ENCODE assay signal across 35 cellular contexts in the genomic region with DNA sequence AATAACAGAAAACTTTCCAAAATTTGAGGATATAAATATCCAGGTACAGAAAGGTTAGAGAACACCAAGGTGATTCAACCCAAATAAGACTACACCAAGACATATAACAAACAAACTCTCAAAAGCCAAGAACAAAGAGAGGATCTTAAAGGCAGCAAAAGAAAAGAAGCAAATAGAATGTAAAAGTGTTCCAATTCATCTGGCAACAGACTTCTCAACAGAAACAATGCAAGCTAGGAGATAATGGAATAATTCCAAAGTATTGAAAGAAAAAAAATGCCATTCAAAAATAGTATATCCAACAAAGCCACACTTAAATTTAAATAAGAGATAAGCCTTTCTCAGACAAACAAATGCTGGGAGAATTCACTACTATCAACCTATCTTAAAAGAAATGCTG.
DNase-seq lines count a peak whose midpoint lies in the region; ATAC-seq, FAIRE-seq and TF ChIP-seq lines count a peak whose summit lies in the region.
"Had no signal": no experiment of that assay in that cellular context is flagged by ENCODE, and none has a peak within 500 bp of the region (broad histone marks: within the 10 kb centered on the region; RNA-seq: fewer than 3 reads in every experiment).

No MANE protein-coding gene starts in this region.

- POLR2A ChIA-PET in WTC11 (lab: Charles Lee) (no interaction called here), K562 (lab: Yijun Ruan, JAX) (no interaction called here), H1 (lab: Charles Lee; ENCODE audit: partially characterized antibody) (no interaction called here)
- POLR2A ChIA-PET in naive thymus-derived CD4-positive, alpha-beta T cell (lab: Charles Lee) = no interaction called here

- no peak overlapping the region for H2BK12ac ChIP-seq in H1 (ENCODE audit: low read depth, low read length)

- TF ChIP-seq POLR2A in K562 (conservative IDR thresholded peaks at IDR 0.05) = no peak
- TF ChIP-seq POLR2A in H1 (IDR thresholded peaks at IDR 0.05; ENCODE audit: control extremely low read depth in 1 of 2, low read depth in 2 of 2, low read length in 2 of 2) = no peak
- no peak for TF ChIP-seq POLR2A in Peyer's patch (IDR thresholded peaks at IDR 0.05)

- no peaks in the 10 kb centered on the region for H3K9me1 ChIP-seq in K562 (ENCODE audit: control insufficient read depth, insufficient read depth, low read length)

- DNase-seq in WTC11 (ENCODE audit: low spot score) (no peak), K562 (ENCODE audit: extremely low read depth in 1 of 4, low spot score in 3 of 4) (no peak), H1 (ENCODE audit: low read depth in 1 of 2, low spot score in 2 of 2) (no peak), UCSD-AML1 (lab: John Stamatoyannopoulos, UW; ENCODE audit: unreplicated experiment) (no peak), Peyer's patch (no peak)
- no peak for DNase-seq in naive thymus-derived CD4-positive, alpha-beta T cell
- DNase-seq: 8988T; ACHN; AML-193; BE2C; C1 segment of cervical spinal cord; Caco-2; Calu3; CD4-positive, alpha-beta memory T cell; CD4-positive, alpha-beta T cell; CD4-positive, CD25-positive, alpha-beta regulatory T cell; CD8-positive, alpha-beta memory T cell; CD8-positive, alpha-beta T cell; COR-L47; DMS 273 treated with DMSO at 0.1 percent for 48 hours; DMS153; DMS53; DMS79; DMS79 treated with DMSO at 0.1 percent for 48 hours; DND-41; EL had no signal

- H2BK15ac ChIP-seq in H1 (ENCODE audit: low read length) = no peak overlapping the region

- H4K5ac ChIP-seq in H1 (ENCODE audit: insufficient read length, low read depth, low read length) = no peak overlapping the region

- CTCF ChIA-PET in WTC11 (lab: Charles Lee) = no interaction called here
- CTCF ChIA-PET in K562 (lab: Yijun Ruan, JAX; ENCODE audit: low intra/inter-chr PET ratio) = no interaction called here
- CTCF ChIA-PET in H1 (lab: Charles Lee; ENCODE audit: partially characterized antibody) = interaction anchor here (1.0 to 1.2 kb wide), 2 partner anchors 63 to 816 kb away, joined by 3 read pairs; no protein-coding TSS in a partner anchor
- CTCF ChIA-PET in naive thymus-derived CD4-positive, alpha-beta T cell (lab: Charles Lee) = no interaction called here

- H2BK20ac ChIP-seq in H1 (ENCODE audit: low read length) = no peak overlapping the region

- no peak for TF ChIP-seq CTCF in WTC11 (IDR thresholded peaks at IDR 0.05)
- TF ChIP-seq CTCF in K562 (IDR thresholded peaks at IDR 0.05 in 2 of 3, conservative IDR thresholded peaks at IDR 0.05 in 1 of 3; ENCODE audit: insufficient read depth in 2 of 3, low read depth in 1 of 3, low read length in 3 of 3) = no peak
- TF ChIP-seq CTCF in H1 (IDR thresholded peaks at IDR 0.05; ENCODE audit: control extremely low read depth in 1 of 3, insufficient read depth in 1 of 3, low read depth in 1 of 3, low read length in 3 of 3) = no peak
- TF ChIP-seq CTCF in Peyer's patch (IDR thresholded peaks at IDR 0.05) = no peak

- no peaks in the 10 kb centered on the region for H3K36me3 ChIP-seq in K562 (ENCODE audit: control insufficient read depth, insufficient read depth, low read length)
- H3K36me3 ChIP-seq in H1 (ENCODE audit: control insufficient read depth in 2 of 4, insufficient read depth in 4 of 4, low read length in 3 of 4) = no peaks in the 10 kb centered on the region
- H3K36me3 ChIP-seq in Peyer's patch = no peaks in the 10 kb centered on the region
- no peaks in the 10 kb centered on the region for H3K36me3 ChIP-seq in naive thymus-derived CD4-positive, alpha-beta T cell (ENCODE audit: control insufficient read depth in 2 of 3, insufficient read depth in 3 of 3, low read length in 3 of 3)
- H3K36me3 ChIP-seq: BE2C; BLaER1; BLaER1 treated with 17β-estradiol and CSF1 and Interleukin-3, amounts not matched to agents 10 nM and 100 nM had no signal

- H2BK5ac ChIP-seq in H1 (ENCODE audit: low read depth, low read length) = no peak overlapping the region

- no peak overlapping the region for H3K23ac ChIP-seq in H1 (ENCODE audit: insufficient read length)

- no peak for FAIRE-seq in K562 (lab: Jason Lieb, UNC)
- peak; percentile 48 for FAIRE-seq in H1 (lab: Jason Lieb, UNC)
- FAIRE-seq: A204.1, A549, D721Med had no signal

- H4K91ac ChIP-seq in H1 (replicated peaks; ENCODE audit: insufficient read length, low read length) = no peak overlapping the region

- H4K8ac ChIP-seq in H1 (ENCODE audit: extremely low read depth, insufficient read depth, low read length) = no peak overlapping the region

- H3K9me3 ChIP-seq in K562 (replicated peaks; ENCODE audit: control insufficient read depth, insufficient read depth, low read depth, low read length) = no peaks in the 10 kb centered on the region; the same call in 1 of the 2 replicates
- H3K9me3 ChIP-seq in H1 (ENCODE audit: insufficient read depth in 2 of 2, low read depth in 1 of 2, low read length in 1 of 2) = peaks cover 12 to 15% of the 10 kb centered on the region in 2 experiments
- H3K9me3 ChIP-seq in Peyer's patch = no peaks in the 10 kb centered on the region
- no peaks in the 10 kb centered on the region for H3K9me3 ChIP-seq in naive thymus-derived CD4-positive, alpha-beta T cell (ENCODE audit: control insufficient read depth in 2 of 3, low read length in 3 of 3)
- H3K9me3 ChIP-seq: BE2C had no signal

- no peak overlapping the region for H3K4ac ChIP-seq in H1 (replicated peaks; ENCODE audit: insufficient read length, low read depth, low read length)

- BruUV-seq in K562 (replicated peaks; lab: Mats Ljungman, UMichigan) = no TSS peak

- no peak overlapping the region for H3K14ac ChIP-seq in H1 (ENCODE audit: insufficient read length)

- H3K23me2 ChIP-seq in H1 (ENCODE audit: low read depth, low read length) = no peaks in the 10 kb centered on the region

- H3K27ac ChIP-seq in K562 (ENCODE audit: extremely low read depth, low read depth, low read length) = no peak overlapping the region
- no peak overlapping the region for H3K27ac ChIP-seq in H1 (ENCODE audit: low read depth, low read length)
- H3K27ac ChIP-seq in Peyer's patch = no peak overlapping the region
- no peak overlapping the region for H3K27ac ChIP-seq in naive thymus-derived CD4-positive, alpha-beta T cell (ENCODE audit: low read depth, low read length)
- H3K27ac ChIP-seq: 22Rv1; A549; BLaER1; BLaER1 treated with 17β-estradiol and CSF1 and Interleukin-3, amounts not matched to agents 10 nM and 100 nM; C4-2B had no signal

- no peak overlapping the region for H3K4me3 Mint-ChIP-seq in WTC11
- no peak overlapping the region for H3K4me3 Mint-ChIP-seq in naive thymus-derived CD4-positive, alpha-beta T cell
- H3K4me3 Mint-ChIP-seq: B cell; CD14-positive monocyte; CD4-positive, alpha-beta memory T cell; CD4-positive, alpha-beta T cell; CD4-positive, CD25-positive, alpha-beta regulatory T cell; CD8-positive, alpha-beta memory T cell; CD8-positive, alpha-beta T cell had no signal

- peaks cover 49% of the 10 kb centered on the region for H3K36me3 Mint-ChIP-seq in WTC11
- H3K36me3 Mint-ChIP-seq in naive thymus-derived CD4-positive, alpha-beta T cell = peaks cover 0 to 7% (median 0%) of the 10 kb centered on the region in 5 donors
- H3K36me3 Mint-ChIP-seq: CD14-positive monocyte; CD4-positive, alpha-beta memory T cell; CD4-positive, CD25-positive, alpha-beta regulatory T cell; CD8-positive, alpha-beta memory T cell; CD8-positive, alpha-beta T cell had no signal

- H2AFZ ChIP-seq in K562 (ENCODE audit: low read depth, low read length) = no peak overlapping the region
- H2AFZ ChIP-seq in H1 (ENCODE audit: low read length) = no peak overlapping the region

- H3K4me1 ChIP-seq in K562 (replicated peaks in 1 of 2; ENCODE audit: control insufficient read depth in 2 of 2, insufficient read depth in 2 of 2, low read length in 2 of 2) = no peaks in the 10 kb centered on the region
- no peaks in the 10 kb centered on the region for H3K4me1 ChIP-seq in H1 (replicated peaks in 1 of 4; ENCODE audit: control insufficient read depth in 3 of 4, insufficient read depth in 4 of 4, low read length in 3 of 4)
- H3K4me1 ChIP-seq in Peyer's patch = no peaks in the 10 kb centered on the region
- H3K4me1 ChIP-seq in naive thymus-derived CD4-positive, alpha-beta T cell (ENCODE audit: control insufficient read depth in 2 of 2, insufficient read depth in 2 of 2, low read length in 2 of 2) = no peaks in the 10 kb centered on the region
- H3K4me1 ChIP-seq: A549; BE2C; BLaER1; BLaER1 treated with 17β-estradiol and CSF1 and Interleukin-3, amounts not matched to agents 10 nM and 100 nM; Caco-2 had no signal

- no peaks in the 10 kb centered on the region for H3K79me2 ChIP-seq in K562 (ENCODE audit: control insufficient read depth, insufficient read depth, low read length)
- no peaks in the 10 kb centered on the region for H3K79me2 ChIP-seq in H1 (ENCODE audit: control insufficient read depth in 1 of 2, insufficient read depth in 2 of 2, low read length in 2 of 2)

- H3K9ac ChIP-seq in K562 (ENCODE audit: insufficient read depth in 1 of 2, low read depth in 2 of 2, low read length in 2 of 2) (no peak overlapping the region), H1 (replicated peaks in 1 of 4; ENCODE audit: extremely low read depth in 1 of 4, low read depth in 3 of 4, low read length in 3 of 4) (no peak overlapping the region)
- H3K9ac ChIP-seq: BLaER1; BLaER1 treated with 17β-estradiol and CSF1 and Interleukin-3, amounts not matched to agents 10 nM and 100 nM had no signal

- no peak overlapping the region for H3K4me2 ChIP-seq in K562 (ENCODE audit: insufficient read depth, low read length)
- H3K4me2 ChIP-seq in H1 (ENCODE audit: insufficient read depth in 1 of 2, low read depth in 2 of 2, low read length in 2 of 2) = no peak overlapping the region
- H3K4me2 ChIP-seq: A549; BLaER1; BLaER1 treated with 17β-estradiol and CSF1 and Interleukin-3, amounts not matched to agents 10 nM and 100 nM had no signal

- H2BK120ac ChIP-seq in H1 (replicated peaks; ENCODE audit: low read depth, low read length) = no peak overlapping the region

- H3K4me1 Mint-ChIP-seq in WTC11 = no peaks in the 10 kb centered on the region
- H3K4me1 Mint-ChIP-seq in naive thymus-derived CD4-positive, alpha-beta T cell = no peaks in the 10 kb centered on the region
- H3K4me1 Mint-ChIP-seq: B cell; CD14-positive monocyte; CD4-positive, alpha-beta memory T cell; CD4-positive, CD25-positive, alpha-beta regulatory T cell; CD8-positive, alpha-beta memory T cell had no signal

- H3K27me3 ChIP-seq in K562 (ENCODE audit: control insufficient read depth in 2 of 2, insufficient read depth in 2 of 2, low read length in 2 of 2) = no peaks in the 10 kb centered on the region
- no peaks in the 10 kb centered on the region for H3K27me3 ChIP-seq in H1 (replicated peaks in 1 of 4; ENCODE audit: control insufficient read depth in 3 of 4, extremely low read depth in 1 of 4, insufficient read depth in 3 of 4, low read length in 3 of 4)
- H3K27me3 ChIP-seq in Peyer's patch = no peaks in the 10 kb centered on the region
- no peaks in the 10 kb centered on the region for H3K27me3 ChIP-seq in naive thymus-derived CD4-positive, alpha-beta T cell (ENCODE audit: control insufficient read depth in 2 of 2, insufficient read depth in 2 of 2, low read length in 2 of 2)
- H3K27me3 ChIP-seq: BE2C; BLaER1; BLaER1 treated with 17β-estradiol and CSF1 and Interleukin-3, amounts not matched to agents 10 nM and 100 nM had no signal

- in situ Hi-C loops in K562 (cut with MboI) = no loop called here

- H3K27me3 Mint-ChIP-seq in WTC11 (ENCODE audit: low read depth) = peaks cover 6% of the 10 kb centered on the region
- no peaks in the 10 kb centered on the region for H3K27me3 Mint-ChIP-seq in naive thymus-derived CD4-positive, alpha-beta T cell
- H3K27me3 Mint-ChIP-seq: B cell; CD4-positive, alpha-beta memory T cell; CD4-positive, alpha-beta T cell; CD4-positive, CD25-positive, alpha-beta regulatory T cell; CD8-positive, alpha-beta memory T cell had no signal

- no peaks in the 10 kb centered on the region for H4K20me1 ChIP-seq in K562 (replicated peaks; ENCODE audit: control insufficient read depth, insufficient read depth, low read length)
- H4K20me1 ChIP-seq in H1 (replicated peaks in 1 of 2; ENCODE audit: control insufficient read depth in 1 of 2, insufficient read depth in 2 of 2, low read length in 2 of 2) = no peaks in the 10 kb centered on the region
- H4K20me1 ChIP-seq: BLaER1; BLaER1 treated with 17β-estradiol and CSF1 and Interleukin-3, amounts not matched to agents 10 nM and 100 nM had no signal

- intact Hi-C loops in K562 (cut with micrococcal nuclease) = no loop called here
- intact Hi-C loops in naive thymus-derived CD4-positive, alpha-beta T cell (cut with micrococcal nuclease) = no loop called here

- H3K18ac ChIP-seq in H1 (ENCODE audit: extremely low read depth, low read length) = no peak overlapping the region

- H2AK5ac ChIP-seq in H1 (ENCODE audit: low read depth, low read length) = no peak overlapping the region

- peaks cover 53% of the 10 kb centered on the region for H3K9me3 Mint-ChIP-seq in WTC11
- peaks cover 3 to 33% (median 12%) of the 10 kb centered on the region in 11 donors for H3K9me3 Mint-ChIP-seq in naive thymus-derived CD4-positive, alpha-beta T cell

- ATAC-seq in WTC11 (no peak), K562 (no peak)
- ATAC-seq in naive thymus-derived CD4-positive, alpha-beta T cell = no peak
- ATAC-seq: A549; CD8-positive, alpha-beta T cell had no signal

- H3K79me1 ChIP-seq in H1 (ENCODE audit: low read depth, low read length) = no peaks in the 10 kb centered on the region

- TF ChIP-seq RAD21 in K562 (CRISPR knock-in tag; conservative IDR thresholded peaks at IDR 0.05 in 1 of 2, IDR thresholded peaks at IDR 0.05 in 1 of 2) (no peak), H1 (IDR thresholded peaks at IDR 0.05 in 1 of 2, conservative IDR thresholded peaks at IDR 0.05 in 1 of 2; ENCODE audit: low read depth in 2 of 2, low read length in 2 of 2) (no peak)

- TF ChIP-seq EP300 in K562 (IDR thresholded peaks at IDR 0.05; ENCODE audit: low read length) = no peak
- no peak for TF ChIP-seq EP300 in H1 (IDR thresholded peaks at IDR 0.05; ENCODE audit: borderline replicate concordance in 1 of 2, low read depth in 2 of 2, low read length in 2 of 2)

- H3K56ac ChIP-seq in H1 (replicated peaks; ENCODE audit: insufficient read length, low read depth, low read length) = no peak overlapping the region

- no peak overlapping the region for H3K27ac Mint-ChIP-seq in WTC11
- H3K27ac Mint-ChIP-seq in naive thymus-derived CD4-positive, alpha-beta T cell = no peak overlapping the region
- H3K27ac Mint-ChIP-seq: B cell; CD14-positive monocyte; CD4-positive, alpha-beta memory T cell; CD4-positive, alpha-beta T cell; CD4-positive, CD25-positive, alpha-beta regulatory T cell; CD8-positive, alpha-beta memory T cell; CD8-positive, alpha-beta T cell had no signal

- no peak overlapping the region for H3K4me3 ChIP-seq in K562
- no peak overlapping the region for H3K4me3 ChIP-seq in H1 (ENCODE audit: extremely low read depth in 1 of 4, insufficient read depth in 2 of 4, low read depth in 3 of 4, low read length in 4 of 4)
- no peak overlapping the region for H3K4me3 ChIP-seq in Peyer's patch
- no peak overlapping the region for H3K4me3 ChIP-seq in naive thymus-derived CD4-positive, alpha-beta T cell (ENCODE audit: low read length)
- H3K4me3 ChIP-seq: A549; BLaER1; BLaER1 treated with 17β-estradiol and CSF1 and Interleukin-3, amounts not matched to agents 10 nM and 100 nM had no signal
